Comparison of ENCODE assay signal across 35 cellular contexts in the genomic region with DNA sequence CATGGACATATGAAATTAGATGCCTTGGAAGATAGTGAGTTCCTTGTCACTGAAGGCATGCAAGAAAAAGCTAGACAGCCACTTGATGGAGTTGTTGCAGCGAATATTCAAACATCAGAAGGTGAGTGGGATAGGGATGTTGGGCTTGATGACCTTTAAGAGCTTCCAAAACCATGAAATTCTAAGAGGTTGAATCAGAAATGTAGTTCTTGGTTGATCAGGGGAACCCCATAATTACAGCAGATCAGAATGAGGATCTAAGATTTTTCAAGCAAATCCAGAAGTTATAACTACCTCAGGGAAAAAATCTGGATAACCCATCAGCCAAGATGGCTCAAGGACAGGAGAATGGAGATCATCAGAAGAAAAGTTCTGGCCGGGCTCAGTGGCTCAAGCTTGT.
"Had no signal": no experiment of that assay in that cellular context is flagged by ENCODE, and none has a peak within 500 bp of the region (broad histone marks: within the 10 kb centered on the region; RNA-seq: fewer than 3 reads in every experiment).

No MANE protein-coding gene starts in this region.

- H3K27ac ChIP-seq: ascending aorta, cardiac muscle cell, VCaP had no signal

- H3K36me3 Mint-ChIP-seq: activated CD4-positive, alpha-beta memory T cell treated with anti-CD3 and anti-CD28 coated beads for 36 hours; activated naive CD4-positive, alpha-beta T cell treated with anti-CD3 and anti-CD28 coated beads, Interleukin-2, amount 50 U/mL, for 72 hours; activated naive CD8-positive, alpha-beta T cell treated with anti-CD3 and anti-CD28 coated beads for 36 hours; brain had no signal

- H3K4me1 ChIP-seq: ascending aorta had no signal

- H3K9me3 Mint-ChIP-seq: activated B cell treated with CpG ODN at 0.5 μM for 24 hours; activated CD4-positive, alpha-beta memory T cell treated with anti-CD3 and anti-CD28 coated beads for 36 hours; activated CD4-positive, alpha-beta T cell treated with anti-CD3 and anti-CD28 coated beads, Interleukin-2, amount 10 ng/mL, durations not matched to agents 24 days and 14 days; activated CD8-positive, alpha-beta T cell treated with anti-CD3 and anti-CD28 coated beads for 36 hours; activated naive CD4-positive, alpha-beta T cell treated with anti-CD3 and anti-CD28 coated beads for 36 hours; activated naive CD4-positive, alpha-beta T cell treated with anti-CD3 and anti-CD28 coated beads, Interleukin-2, amount 50 U/mL, for 72 hours; activated naive CD8-positive, alpha-beta T cell treated with anti-CD3 and anti-CD28 coated beads for 36 hours; activated T-cell treated with anti-CD3 and anti-CD28 coated beads, Interleukin-2, amount 50 U/mL, for 4 hours; activated T-cell treated with anti-CD3 and anti-CD28 coated beads, Interleukin-2, amount 50 U/mL, for 72 hours; activated T-helper 1 cell treated with anti-CD3 and anti-CD28 coated beads, Interleukin-12 subunit alpha, Interleukin-12 subunit beta, Interleukin-2, Interleukin-4 antibody, amounts not matched to agents 30 ng/mL and 10 ng/mL and 1 ng/mL, durations not matched to agents 14 hours and 24 hours and 36 hours; activated T-helper 17 cell treated with anti-CD3 and anti-CD28 coated beads, Interleukin-2, amount 50 U/mL, for 72 hours; brain; central memory CD8-positive, alpha-beta T cell; T-helper 1 cell treated with Interleukin-12 subunit alpha and Interleukin-12 subunit beta and Interleukin-4 antibody, amounts not matched to agents 30 μg/mL and 1 μg/mL, for 36 hours; T-helper 2 cell treated with Interferon-gamma antibody and Interleukin-4, amounts not matched to agents 5 μg/mL and 100 μg/mL, for 36 hours had no signal

- H3K4me3 Mint-ChIP-seq: activated B cell treated with CpG ODN at 0.5 μM for 24 hours; activated CD4-positive, alpha-beta memory T cell treated with anti-CD3 and anti-CD28 coated beads for 36 hours; activated CD4-positive, alpha-beta T cell treated with anti-CD3 and anti-CD28 coated beads, Interleukin-2, amount 10 ng/mL, durations not matched to agents 24 days and 14 days; activated CD8-positive, alpha-beta T cell treated with anti-CD3 and anti-CD28 coated beads for 36 hours; activated naive CD4-positive, alpha-beta T cell treated with anti-CD3 and anti-CD28 coated beads for 36 hours; activated naive CD8-positive, alpha-beta T cell treated with anti-CD3 and anti-CD28 coated beads for 36 hours; activated T-cell treated with anti-CD3 and anti-CD28 coated beads, Interleukin-2, amount 50 U/mL, for 4 hours; activated T-cell treated with anti-CD3 and anti-CD28 coated beads, Interleukin-2, amount 50 U/mL, for 72 hours; activated T-helper 1 cell treated with anti-CD3 and anti-CD28 coated beads, Interleukin-12 subunit alpha, Interleukin-12 subunit beta, Interleukin-2, Interleukin-4 antibody, amounts not matched to agents 30 ng/mL and 10 ng/mL and 1 ng/mL, durations not matched to agents 14 hours and 24 hours and 36 hours; activated T-helper 17 cell treated with anti-CD3 and anti-CD28 coated beads, Interleukin-2, amount 50 U/mL, for 72 hours; central memory CD8-positive, alpha-beta T cell; T-helper 1 cell treated with Interleukin-12 subunit alpha and Interleukin-12 subunit beta and Interleukin-4 antibody, amounts not matched to agents 30 μg/mL and 1 μg/mL, for 36 hours; T-helper 2 cell treated with Interferon-gamma antibody and Interleukin-4, amounts not matched to agents 5 μg/mL and 100 μg/mL, for 36 hours had no signal

- DNase-seq: activated B cell treated with CpG ODN at 0.5 μM for 24 hours; activated CD4-positive, alpha-beta memory T cell treated with anti-CD3 and anti-CD28 coated beads for 36 hours; activated CD4-positive, alpha-beta T cell treated with anti-CD3 and anti-CD28 coated beads for 4 hours; activated CD4-positive, alpha-beta T cell treated with anti-CD3 and anti-CD28 coated beads, Interleukin-2, amount 10 ng/mL, durations not matched to agents 24 days and 14 days; activated CD4-positive, alpha-beta T cell treated with anti-CD3 and anti-CD28 coated beads, Interleukin-2, amount 50 U/mL, for 1 hour; activated CD4-positive, alpha-beta T cell treated with anti-CD3 and anti-CD28 coated beads, Interleukin-2, amount 50 U/mL, for 4 hours; activated CD4-positive, CD25-positive, alpha-beta regulatory T cell treated with anti-CD3 and anti-CD28 coated beads, Interleukin-2, amount 50 U/mL, for 72 hours; activated CD8-positive, alpha-beta memory T cell treated with anti-CD3 and anti-CD28 coated beads, Interleukin-2, amount 50 U/mL, for 4 hours; activated CD8-positive, alpha-beta T cell treated with anti-CD3 and anti-CD28 coated beads for 36 hours; activated effector memory CD4-positive, alpha-beta T cell treated with anti-CD3 and anti-CD28 coated beads, Interleukin-2, amount 50 U/mL, for 16 hours; activated gamma-delta T cell treated with Interleukin-2 at 50 U/mL for 16 hours; activated naive CD4-positive, alpha-beta T cell; activated naive CD4-positive, alpha-beta T cell treated with anti-CD3 and anti-CD28 coated beads for 36 hours; activated naive CD4-positive, alpha-beta T cell treated with anti-CD3 and anti-CD28 coated beads, Interleukin-2, amount 50 U/mL, for 16 hours; activated naive CD8-positive, alpha-beta T cell treated with anti-CD3 and anti-CD28 coated beads for 36 hours; activated T-cell treated with anti-CD3 and anti-CD28 coated beads for 4 hours; activated T-cell treated with anti-CD3 and anti-CD28 coated beads, Interleukin-2, amount 50 U/mL, for 1 hour; activated T-cell treated with anti-CD3 and anti-CD28 coated beads, Interleukin-2, amount 50 U/mL, for 4 hours; activated T-cell treated with anti-CD3 and anti-CD28 coated beads, Interleukin-2, amount 50 U/mL, for 72 hours; amygdala; caudate nucleus; cerebellar nuclear complex; T-helper 1 cell; T-helper 2 cell; T-helper 9 cell had no signal

- H3K4me3 ChIP-seq: ascending aorta, cardiac muscle cell had no signal

- H3K9me3 ChIP-seq: ascending aorta had no signal

- H3K27me3 Mint-ChIP-seq: activated B cell treated with CpG ODN at 0.5 μM for 24 hours; activated naive CD8-positive, alpha-beta T cell treated with anti-CD3 and anti-CD28 coated beads for 36 hours had no signal

- ATAC-seq: activated CD8-positive, alpha-beta T cell treated with anti-CD3 and anti-CD28 coated beads for 36 hours; activated naive CD4-positive, alpha-beta T cell treated with anti-CD3 and anti-CD28 coated beads, Interleukin-2, amount 50 U/mL, for 72 hours; activated T-cell treated with anti-CD3 and anti-CD28 coated beads, Interleukin-2, amount 50 U/mL, for 4 hours; activated T-cell treated with anti-CD3 and anti-CD28 coated beads, Interleukin-2, amount 50 U/mL, for 72 hours; activated T-helper 17 cell treated with anti-CD3 and anti-CD28 coated beads, Interleukin-2, amount 50 U/mL, for 72 hours had no signal

- H3K4me1 Mint-ChIP-seq: activated CD4-positive, alpha-beta T cell treated with anti-CD3 and anti-CD28 coated beads, Interleukin-2, amount 10 ng/mL, durations not matched to agents 24 days and 14 days; activated naive CD8-positive, alpha-beta T cell treated with anti-CD3 and anti-CD28 coated beads for 36 hours; activated T-helper 17 cell treated with anti-CD3 and anti-CD28 coated beads, Interleukin-2, amount 50 U/mL, for 72 hours; central memory CD8-positive, alpha-beta T cell had no signal

- H3K36me3 ChIP-seq: ascending aorta, cardiac muscle cell had no signal

- H3K27me3 ChIP-seq: ascending aorta, cardiac muscle cell had no signal

- H3K27ac Mint-ChIP-seq: activated B cell treated with CpG ODN at 0.5 μM for 24 hours; activated CD4-positive, alpha-beta memory T cell treated with anti-CD3 and anti-CD28 coated beads for 36 hours; activated CD4-positive, alpha-beta T cell treated with anti-CD3 and anti-CD28 coated beads, Interleukin-2, amount 10 ng/mL, durations not matched to agents 24 days and 14 days; activated CD8-positive, alpha-beta T cell treated with anti-CD3 and anti-CD28 coated beads for 36 hours; activated naive CD4-positive, alpha-beta T cell treated with anti-CD3 and anti-CD28 coated beads for 36 hours; activated naive CD4-positive, alpha-beta T cell treated with anti-CD3 and anti-CD28 coated beads, Interleukin-2, amount 50 U/mL, for 72 hours; activated naive CD8-positive, alpha-beta T cell treated with anti-CD3 and anti-CD28 coated beads for 36 hours; activated T-cell treated with anti-CD3 and anti-CD28 coated beads, Interleukin-2, amount 50 U/mL, for 72 hours; activated T-helper 1 cell treated with anti-CD3 and anti-CD28 coated beads, Interleukin-12 subunit alpha, Interleukin-12 subunit beta, Interleukin-2, Interleukin-4 antibody, amounts not matched to agents 30 ng/mL and 10 ng/mL and 1 ng/mL, durations not matched to agents 14 hours and 24 hours and 36 hours; activated T-helper 17 cell treated with anti-CD3 and anti-CD28 coated beads, Interleukin-2, amount 50 U/mL, for 72 hours; T-helper 1 cell treated with Interleukin-12 subunit alpha and Interleukin-12 subunit beta and Interleukin-4 antibody, amounts not matched to agents 30 μg/mL and 1 μg/mL, for 36 hours; T-helper 2 cell treated with Interferon-gamma antibody and Interleukin-4, amounts not matched to agents 5 μg/mL and 100 μg/mL, for 36 hours had no signal
